Comparison of ENCODE assay signal across 28 cellular contexts in genomic region chr13:78701383-78701782, GRCh38.
"Had no signal": no experiment of that assay in that cellular context is flagged by ENCODE, and none has a peak within 500 bp of the region (broad histone marks: within the 10 kb centered on the region; RNA-seq: fewer than 3 reads in every experiment).

No MANE protein-coding gene starts in this region.

- H3K4me2 ChIP-seq: smooth muscle cell had no signal

- H3K27ac ChIP-seq: epithelial cell of prostate, heart right ventricle, lower lobe of right lung, prostate gland, right atrium auricular region, stomach, thyroid gland, vagina had no signal

- DNase-seq: cortex of kidney; effector CD4-positive, alpha-beta T cell; foreskin melanocyte; glutamatergic neuron; heart right ventricle; hypothalamus; immature natural killer cell; left ventricle myocardium superior; lower lobe of right lung; naive thymus-derived CD8-positive, alpha-beta T cell; nephron progenitor cell; nucleus accumbens; stimulated activated CD4-positive, alpha-beta T cell treated with anti-CD3 and anti-CD28 coated beads, Interleukin-12 subunit alpha, Interleukin-12 subunit beta, amount 100 ng/mL, for 4 hours; stimulated activated CD4-positive, alpha-beta T cell treated with anti-CD3 and anti-CD28 coated beads, Interleukin-1b, Interleukin-23, amount 100 ng/mL, for 48 hours; stimulated activated CD4-positive, alpha-beta T cell treated with anti-CD3 and anti-CD28 coated beads, Interleukin-4, amount 100 ng/mL, for 1 hour; stimulated activated CD8-positive, alpha-beta memory T cell treated with anti-CD3 and anti-CD28 coated beads, Interleukin-4, amount 100 ng/mL, for 48 hours; stimulated activated naive CD4-positive, alpha-beta T cell; stomach; thyroid gland; trophoblast cell had no signal

- H3K9me3 ChIP-seq: lower lobe of right lung, prostate gland, right atrium auricular region, stomach, thyroid gland, vagina had no signal

- H3K36me3 ChIP-seq: heart right ventricle, lower lobe of right lung, prostate gland, right atrium auricular region, stomach, thyroid gland, vagina had no signal

- ATAC-seq: esophagus mucosa; heart right ventricle; left ventricle myocardium superior; lower lobe of right lung; naive thymus-derived CD8-positive, alpha-beta T cell; sciatic nerve had no signal

- H3K27me3 ChIP-seq: right atrium auricular region, thyroid gland, vagina had no signal

- FAIRE-seq: keratinocyte had no signal

- H3K4me3 ChIP-seq: heart right ventricle, lower lobe of right lung, prostate gland, right atrium auricular region, smooth muscle cell, stomach, thyroid gland, vagina had no signal

- H3K4me1 ChIP-seq: lower lobe of right lung, prostate gland, right atrium auricular region, stomach, thyroid gland, vagina had no signal
